Comparison of ENCODE assay signal across 11 cellular contexts in genomic region chr12:795305-795704, GRCh38. TPM values are rescaled to one million over a fixed set of nuclear protein-coding genes. Genes with fewer than 3 reads are reported as not detected.
DNase-seq lines count a peak whose midpoint lies in the region; ATAC-seq and TF ChIP-seq lines count a peak whose summit lies in the region.
"Had no signal": no experiment of that assay in that cellular context is flagged by ENCODE, and none has a peak within 500 bp of the region (broad histone marks: within the 10 kb centered on the region; RNA-seq: fewer than 3 reads in every experiment).

No MANE protein-coding gene starts in this region.

- H3K9me3 Mint-ChIP-seq in CD8-positive, alpha-beta memory T cell = no peaks in the 10 kb centered on the region
- H3K9me3 Mint-ChIP-seq in activated T-helper 1 cell treated with anti-CD3 and anti-CD28 coated beads, Interleukin-12 subunit alpha, Interleukin-12 subunit beta, Interleukin-2, Interleukin-4 antibody, amounts not matched to agents 30 ng/mL and 10 ng/mL and 1 ng/mL, durations not matched to agents 14 hours and 24 hours and 36 hours = no peaks in the 10 kb centered on the region

- peaks cover 44% of the 10 kb centered on the region for H3K4me1 ChIP-seq in CD8-positive, alpha-beta memory T cell (ENCODE audit: insufficient read depth, low read length)

- no peaks in the 10 kb centered on the region for H3K9me3 ChIP-seq in CD8-positive, alpha-beta memory T cell (ENCODE audit: low read length)

- no peaks in the 10 kb centered on the region for H3K27me3 ChIP-seq in CD8-positive, alpha-beta memory T cell (ENCODE audit: insufficient read depth, low read length, poor library complexity, severe bottlenecking)

- no peak overlapping the region for H3K27ac ChIP-seq in CD8-positive, alpha-beta memory T cell (ENCODE audit: low read depth, low read length)

- peaks cover 0 to 9% (median 0%) of the 10 kb centered on the region in 3 donors for H3K36me3 Mint-ChIP-seq in CD8-positive, alpha-beta memory T cell
- H3K36me3 Mint-ChIP-seq in activated T-helper 1 cell treated with anti-CD3 and anti-CD28 coated beads, Interleukin-12 subunit alpha, Interleukin-12 subunit beta, Interleukin-2, Interleukin-4 antibody, amounts not matched to agents 30 ng/mL and 10 ng/mL and 1 ng/mL, durations not matched to agents 14 hours and 24 hours and 36 hours (ENCODE audit: low read depth) = peaks cover 15% of the 10 kb centered on the region

- H3K27me3 Mint-ChIP-seq in CD8-positive, alpha-beta memory T cell = peaks cover 0 to 2% of the 10 kb centered on the region in 2 donors
- H3K27me3 Mint-ChIP-seq in activated T-helper 1 cell treated with anti-CD3 and anti-CD28 coated beads, Interleukin-12 subunit alpha, Interleukin-12 subunit beta, Interleukin-2, Interleukin-4 antibody, amounts not matched to agents 30 ng/mL and 10 ng/mL and 1 ng/mL, durations not matched to agents 14 hours and 24 hours and 36 hours (ENCODE audit: insufficient read depth) = no peaks in the 10 kb centered on the region

- CTCF ChIA-PET in CD8-positive, alpha-beta memory T cell (lab: Charles Lee) = interaction anchor here (0.7 to 1.2 kb wide), 3 partner anchors 45 to 298 kb away, joined by 3 to 5 read pairs (median 3); no protein-coding TSS in a partner anchor

- intact Hi-C loops in activated T-helper 1 cell treated with anti-CD3 and anti-CD28 coated beads, Interleukin-12 subunit alpha, Interleukin-12 subunit beta, Interleukin-2, Interleukin-4 antibody, amounts not matched to agents 30 ng/mL and 10 ng/mL and 1 ng/mL, durations not matched to agents 14 hours and 24 hours and 36 hours (cut with micrococcal nuclease) = loop anchor here (1.0 to 2.0 kb wide), 10 partner anchors 15 to 219 kb away; partner anchors contain the start of gene WNK1

- H3K36me3 ChIP-seq in CD8-positive, alpha-beta memory T cell (ENCODE audit: insufficient read depth, low read length) = no peaks in the 10 kb centered on the region

- H3K4me3 Mint-ChIP-seq in CD8-positive, alpha-beta memory T cell = peak overlapping the region; percentile 4 to 83 (median 20)
- H3K4me3 Mint-ChIP-seq in activated T-helper 1 cell treated with anti-CD3 and anti-CD28 coated beads, Interleukin-12 subunit alpha, Interleukin-12 subunit beta, Interleukin-2, Interleukin-4 antibody, amounts not matched to agents 30 ng/mL and 10 ng/mL and 1 ng/mL, durations not matched to agents 14 hours and 24 hours and 36 hours = peak overlapping the region; percentile 6

- no peak for DNase-seq in CD8-positive, alpha-beta memory T cell
- DNase-seq in activated T-helper 1 cell treated with anti-CD3 and anti-CD28 coated beads, Interleukin-12 subunit alpha, Interleukin-12 subunit beta, Interleukin-2, Interleukin-4 antibody, amounts not matched to agents 30 ng/mL and 10 ng/mL and 1 ng/mL, durations not matched to agents 14 hours and 24 hours and 36 hours (ENCODE audit: low spot score) = no peak
- peak; percentile 60 for DNase-seq in stimulated activated CD4-positive, alpha-beta T cell treated with anti-CD3 and anti-CD28 coated beads, Interleukin-12 subunit alpha, Interleukin-12 subunit beta, amount 100 ng/mL, for 4 hours
- DNase-seq in COLO829 (ENCODE audit: low spot score) (no peak), AML-193 (lab: John Stamatoyannopoulos, UW) (no peak), HK-2 (ENCODE audit: unreplicated experiment) (no peak)
- DNase-seq: DMS153, left ventricle myocardium superior had no signal

- H3K27ac Mint-ChIP-seq in CD8-positive, alpha-beta memory T cell = peak overlapping the region; percentile 4 to 93 (median 69)
- H3K27ac Mint-ChIP-seq in activated T-helper 1 cell treated with anti-CD3 and anti-CD28 coated beads, Interleukin-12 subunit alpha, Interleukin-12 subunit beta, Interleukin-2, Interleukin-4 antibody, amounts not matched to agents 30 ng/mL and 10 ng/mL and 1 ng/mL, durations not matched to agents 14 hours and 24 hours and 36 hours = peak overlapping the region; percentile 87

- POLR2A ChIA-PET in CD8-positive, alpha-beta memory T cell (lab: Charles Lee) = no interaction called here

- H3K4me3 ChIP-seq in CD8-positive, alpha-beta memory T cell (ENCODE audit: low read length) = no peak overlapping the region

- peak; percentile 52 for ATAC-seq in SK-N-SH treated with all-trans-retinoic acid at 6 μM for 48 hours
- ATAC-seq in GM19455 (IDR thresholded peaks at IDR 0.05; ENCODE audit: unreplicated experiment) = no peak
- ATAC-seq: Panc1 had no signal

- H3K4me1 Mint-ChIP-seq in CD8-positive, alpha-beta memory T cell = peaks cover 71 to 88% (median 88%) of the 10 kb centered on the region in 3 donors
- H3K4me1 Mint-ChIP-seq in activated T-helper 1 cell treated with anti-CD3 and anti-CD28 coated beads, Interleukin-12 subunit alpha, Interleukin-12 subunit beta, Interleukin-2, Interleukin-4 antibody, amounts not matched to agents 30 ng/mL and 10 ng/mL and 1 ng/mL, durations not matched to agents 14 hours and 24 hours and 36 hours (ENCODE audit: low read depth) = peaks cover 64% of the 10 kb centered on the region

TF ChIP-seq in SK-N-SH treated with all-trans-retinoic acid at 6 μM for 48 hours, 23 proteins besides CTCF, POLR2A, EP300 and RAD21:
- TF ChIP-seq CSDC2 (CRISPR knock-in tag; IDR thresholded peaks at IDR 0.05) (no peak), POU6F1 (CRISPR knock-in tag; IDR thresholded peaks at IDR 0.05; ENCODE audit: borderline replicate concordance, low read depth) (no peak), ARNTL (CRISPR knock-in tag; IDR thresholded peaks at IDR 0.05; ENCODE audit: borderline replicate concordance, low read depth) (no peak), GLIS3 (CRISPR knock-in tag; IDR thresholded peaks at IDR 0.05) (no peak), ZFP30 (CRISPR knock-in tag; IDR thresholded peaks at IDR 0.05) (no peak), TSHZ2 (CRISPR knock-in tag; IDR thresholded peaks at IDR 0.05) (no peak), ZNF8 (CRISPR knock-in tag; IDR thresholded peaks at IDR 0.05) (no peak), PATZ1 (CRISPR knock-in tag; IDR thresholded peaks at IDR 0.05; ENCODE audit: borderline replicate concordance) (peak; percentile 51; the same call in 1 of the 2 replicates)

RNA-seq across cellular contexts. Expression of gene WNK1, which starts 42.9 kb away (rescaled TPM):
- total RNA-seq in CD8-positive, alpha-beta memory T cell = 100 to 1,000 TPM; 174 to 176 TPM
- 47.4 TPM for polyA plus RNA-seq in CD8-positive, alpha-beta memory T cell
- total RNA-seq in activated T-helper 1 cell treated with anti-CD3 and anti-CD28 coated beads, Interleukin-12 subunit alpha, Interleukin-12 subunit beta, Interleukin-2, Interleukin-4 antibody, amounts not matched to agents 30 ng/mL and 10 ng/mL and 1 ng/mL, durations not matched to agents 14 hours and 24 hours and 36 hours = 164 and 178 TPM in 2 replicates
